In the genomic region with DNA sequence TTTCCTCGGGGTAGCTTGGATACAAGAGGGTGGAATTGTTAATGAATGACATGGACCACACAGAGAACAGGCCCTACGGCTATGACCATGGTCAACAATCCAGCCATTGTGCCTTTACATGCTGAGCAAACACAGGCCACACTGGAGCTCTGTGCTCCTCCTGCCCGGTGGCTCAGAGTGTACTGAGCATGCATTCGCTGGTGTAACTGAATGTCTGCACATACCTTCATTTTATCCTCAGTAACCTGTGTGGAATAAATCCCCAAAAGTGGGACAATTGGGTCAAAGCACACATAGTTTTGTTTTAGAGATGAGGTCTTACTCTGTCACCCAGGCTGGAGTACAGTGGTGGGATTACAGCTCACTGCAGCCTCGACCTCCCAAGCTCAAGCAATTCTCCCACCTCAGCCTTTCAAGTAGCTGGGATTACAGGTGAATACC, we compare ENCODE assay signal across 17 cellular contexts. TPM values are rescaled to one million over a fixed set of nuclear protein-coding genes. Genes with fewer than 3 reads are reported as not detected.
DNase-seq lines count a peak whose midpoint lies in the region; ATAC-seq and TF ChIP-seq lines count a peak whose summit lies in the region.
"Had no signal": no experiment of that assay in that cellular context is flagged by ENCODE, and none has a peak within 500 bp of the region (broad histone marks: within the 10 kb centered on the region; RNA-seq: fewer than 3 reads in every experiment).

No MANE protein-coding gene starts in this region.

- peak; percentile 89 for DNase-seq in COLO829 (ENCODE audit: low spot score)
- peak; percentile 91 for DNase-seq in globus pallidus (ENCODE audit: low spot score)
- peak in 7 of 10 donors; percentile 24 to 94 (median 53) for DNase-seq in posterior cingulate gyrus
- DNase-seq in NCI-H510A treated with DMSO at 0.1 percent for 48 hours (lab: John Stamatoyannopoulos, UW): no peak
- DNase-seq in dermis blood vessel endothelial cell: no peak
- DNase-seq in activated naive CD4-positive, alpha-beta T cell treated with anti-CD3 and anti-CD28 coated beads, Interleukin-2, amount 50 U/mL, for 16 hours: no peak
- DNase-seq: activated CD8-positive, alpha-beta T cell treated with anti-CD3 and anti-CD28 coated beads for 36 hours; activated naive CD8-positive, alpha-beta T cell treated with anti-CD3 and anti-CD28 coated beads, Interleukin-2, amount 50 U/mL, for 24 hours; heart left ventricle; kidney; mucosa of descending colon; NCI-H1436; stimulated activated CD4-positive, alpha-beta T cell treated with anti-CD3 and anti-CD28 coated beads, Interleukin-12 subunit alpha, Interleukin-12 subunit beta, amount 100 ng/mL, for 4 hours; stimulated activated naive CD4-positive, alpha-beta T cell treated with Interleukin-2 at 50 U/mL for 16 hours; uterus had no signal

- no peak for ATAC-seq in HG02852 (IDR thresholded peaks at IDR 0.05; ENCODE audit: unreplicated experiment)
- ATAC-seq: activated CD8-positive, alpha-beta T cell treated with anti-CD3 and anti-CD28 coated beads for 36 hours; activated naive CD8-positive, alpha-beta T cell treated with anti-CD3 and anti-CD28 coated beads, Interleukin-2, amount 50 U/mL, for 24 hours; heart left ventricle; mucosa of descending colon had no signal

- peak overlapping the region; percentile 35 for H3K4me3 ChIP-seq in WI38 (ENCODE audit: low read depth, low read length)
- H3K4me3 ChIP-seq: mucosa of descending colon, uterus had no signal

- TF ChIP-seq CTCF in WI38 (IDR thresholded peaks at IDR 0.05; ENCODE audit: low read depth, low read length): no peak

- intact Hi-C loops in posterior cingulate gyrus (cut with DNase I): loop anchor here (5.0 to 10.0 kb wide), 2 partner anchors 107 to 186 kb away; no protein-coding TSS in a partner anchor

RNA-seq across cellular contexts. Expression of a gene that starts 32.8 kb away (rescaled TPM):
- 13.3 and 37.6 TPM in 2 replicates for total RNA-seq in dermis blood vessel endothelial cell

Comparison
In these comparisons a context has a peak if more than half of its experiments do, and no peak if none do; other contexts are left out.
1. DNase-seq: peak in COLO829 (single experiment), globus pallidus (single experiment) and posterior cingulate gyrus (7 of 10); none in NCI-H510A treated with DMSO at 0.1 percent for 48 hours (single experiment), dermis blood vessel endothelial cell (single experiment) and activated naive CD4-positive, alpha-beta T cell treated with anti-CD3 and anti-CD28 coated beads, Interleukin-2, amount 50 U/mL, for 16 hours (single experiment).